Comparison of ENCODE assay signal across 22 cellular contexts in the genomic region with DNA sequence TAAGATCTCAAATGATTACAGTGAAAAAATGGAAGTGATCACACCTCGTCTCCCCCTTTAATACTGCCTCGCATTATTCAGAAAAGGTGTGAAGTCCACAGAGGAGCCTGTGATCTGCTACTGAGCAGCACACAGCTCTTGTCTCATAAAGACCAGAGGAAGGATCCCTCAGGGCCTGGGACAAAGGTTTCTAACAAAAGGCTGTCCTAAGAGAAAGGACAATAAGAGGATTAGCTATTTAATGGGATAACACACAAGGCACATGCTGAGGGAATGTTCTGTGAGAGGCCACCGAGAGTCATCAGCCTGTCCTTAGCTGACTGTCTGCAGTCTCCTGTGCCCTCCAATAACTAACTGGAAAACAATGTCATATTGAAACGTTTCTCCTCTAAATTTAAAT.
"Had no signal": no experiment of that assay in that cellular context is flagged by ENCODE, and none has a peak within 500 bp of the region (broad histone marks: within the 10 kb centered on the region; RNA-seq: fewer than 3 reads in every experiment).

No MANE protein-coding gene starts in this region.

- H3K4me1 Mint-ChIP-seq: naive thymus-derived CD8-positive, alpha-beta T cell; stimulated activated naive B cell treated with anti-CD40 and anti-IgM and Interleukin-4, amounts not matched to agents 10 μg/mL and 1 μg/mL and 100 μg/mL, for 72 hours; stimulated activated naive CD8-positive, alpha-beta T cell treated with anti-CD3 and anti-CD28 coated beads, Interleukin-15, amount 100 ng/mL, for 72 hours had no signal

- H3K27me3 ChIP-seq: heart left ventricle, spleen, testis, tibial nerve, upper lobe of right lung, vagina had no signal

- H3K27ac Mint-ChIP-seq: naive thymus-derived CD8-positive, alpha-beta T cell; stimulated activated naive B cell treated with anti-CD40 and anti-IgM and Interleukin-4, amounts not matched to agents 10 μg/mL and 1 μg/mL and 100 μg/mL, for 72 hours; stimulated activated naive CD8-positive, alpha-beta T cell treated with anti-CD3 and anti-CD28 coated beads, Interleukin-15, amount 100 ng/mL, for 72 hours had no signal

- H3K36me3 ChIP-seq: prostate gland had no signal

- H3K9me3 Mint-ChIP-seq: naive thymus-derived CD8-positive, alpha-beta T cell; stimulated activated naive B cell treated with anti-CD40 and anti-IgM and Interleukin-4, amounts not matched to agents 10 μg/mL and 1 μg/mL and 100 μg/mL, for 72 hours; stimulated activated naive CD8-positive, alpha-beta T cell treated with anti-CD3 and anti-CD28 coated beads, Interleukin-15, amount 100 ng/mL, for 72 hours had no signal

- H3K4me3 Mint-ChIP-seq: naive thymus-derived CD8-positive, alpha-beta T cell; stimulated activated naive B cell treated with anti-CD40 and anti-IgM and Interleukin-4, amounts not matched to agents 10 μg/mL and 1 μg/mL and 100 μg/mL, for 72 hours; stimulated activated naive CD8-positive, alpha-beta T cell treated with anti-CD3 and anti-CD28 coated beads, Interleukin-15, amount 100 ng/mL, for 72 hours had no signal

- DNase-seq: effector CD4-positive, alpha-beta T cell; foreskin melanocyte; heart left ventricle; hippocampal formation; kidney glomerular epithelial cell; mammary epithelial cell; mucosa of descending colon; naive thymus-derived CD8-positive, alpha-beta T cell; nucleus accumbens; spleen; stimulated activated CD4-positive, alpha-beta T cell treated with anti-CD3 and anti-CD28 coated beads, Interleukin-15, amount 100 ng/mL, for 24 hours; stimulated activated CD4-positive, alpha-beta T cell treated with anti-CD3 and anti-CD28 coated beads, Interleukin-2, amount 100 ng/mL, for 24 hours; stimulated activated CD4-positive, alpha-beta T cell treated with anti-CD3 and anti-CD28 coated beads, Interleukin-4, amount 100 ng/mL, for 4 hours; stimulated activated naive B cell treated with anti-CD40 and anti-IgM and Interleukin-4, amounts not matched to agents 10 μg/mL and 1 μg/mL and 100 μg/mL, for 72 hours; stimulated activated naive CD8-positive, alpha-beta T cell treated with anti-CD3 and anti-CD28 coated beads, Interleukin-15, amount 100 ng/mL, for 72 hours; testis; upper lobe of right lung had no signal

- H3K4me3 ChIP-seq: coronary artery, heart left ventricle, mucosa of descending colon, prostate gland, spleen, testis, tibial nerve, upper lobe of right lung, vagina had no signal

- H3K27me3 Mint-ChIP-seq: naive thymus-derived CD8-positive, alpha-beta T cell; stimulated activated naive B cell treated with anti-CD40 and anti-IgM and Interleukin-4, amounts not matched to agents 10 μg/mL and 1 μg/mL and 100 μg/mL, for 72 hours; stimulated activated naive CD8-positive, alpha-beta T cell treated with anti-CD3 and anti-CD28 coated beads, Interleukin-15, amount 100 ng/mL, for 72 hours had no signal

- ATAC-seq: heart left ventricle; mucosa of descending colon; naive thymus-derived CD8-positive, alpha-beta T cell; sciatic nerve; stimulated activated naive B cell treated with anti-CD40 and anti-IgM and Interleukin-4, amounts not matched to agents 10 μg/mL and 1 μg/mL and 100 μg/mL, for 72 hours; stimulated activated naive CD8-positive, alpha-beta T cell treated with anti-CD3 and anti-CD28 coated beads, Interleukin-15, amount 100 ng/mL, for 72 hours; upper lobe of right lung had no signal
